Comparison of ENCODE assay signal across 9 cellular contexts in the genomic region with DNA sequence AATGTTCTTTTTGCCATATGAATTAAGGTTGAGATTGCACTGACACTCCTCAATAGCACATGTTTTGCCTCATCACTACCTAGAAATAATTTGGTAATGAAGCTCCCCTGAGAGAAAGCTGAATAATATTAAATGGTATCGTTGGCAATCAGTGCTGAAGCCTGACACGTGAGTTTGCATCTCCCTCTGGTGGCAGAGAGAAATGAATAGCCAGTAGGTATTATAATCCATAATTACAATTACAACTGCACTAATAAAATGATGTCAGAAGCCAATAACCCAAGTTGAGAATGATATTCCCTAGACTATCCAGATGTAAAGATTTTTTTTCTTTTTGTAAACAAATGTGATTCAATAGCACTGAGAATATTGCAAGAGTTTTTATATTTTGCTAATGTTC.
DNase-seq lines count a peak whose midpoint lies in the region; ATAC-seq, FAIRE-seq and TF ChIP-seq lines count a peak whose summit lies in the region.
"Had no signal": no experiment of that assay in that cellular context is flagged by ENCODE, and none has a peak within 500 bp of the region (broad histone marks: within the 10 kb centered on the region; RNA-seq: fewer than 3 reads in every experiment).

No MANE protein-coding gene starts in this region.

- peak; percentile 29 for TF ChIP-seq RAD21 in GM12878 (IDR thresholded peaks at IDR 0.05; ENCODE audit: insufficient read depth, low read depth, low read length)

- no peak for TF ChIP-seq EP300 in GM12878 (IDR thresholded peaks at IDR 0.05; ENCODE audit: borderline replicate concordance in 1 of 2, control insufficient read depth in 1 of 2, low read depth in 2 of 2, low read length in 2 of 2)

- RAD21 ChIA-PET in GM12878 (lab: Charles Lee; ENCODE audit: unreplicated experiment) = no interaction called here

- peak; percentile 21 to 26 (median 22); a peak in 4 of 6 replicates for TF ChIP-seq CTCF in GM12878 (IDR thresholded peaks at IDR 0.05 in 2 of 3, conservative IDR thresholded peaks at IDR 0.05 in 1 of 3; ENCODE audit: control insufficient read depth in 2 of 3, extremely low read depth in 1 of 3, insufficient read depth in 1 of 3, low read depth in 3 of 3, low read length in 3 of 3)

- SMC1A ChIA-PET in GM12878 (lab: Charles Lee; ENCODE audit: uncharacterized antibody, unreplicated experiment) = interaction anchor here (1.2 kb wide), 1 partner anchor 305 kb away, joined by 4 read pairs; no protein-coding TSS in a partner anchor

- H2AFZ ChIP-seq in GM12878 (ENCODE audit: control insufficient read depth, low read depth, low read length) = no peak overlapping the region

- no peaks in the 10 kb centered on the region for H3K79me2 ChIP-seq in GM12878 (ENCODE audit: control insufficient read depth, insufficient read depth, low read length)

- ATAC-seq in GM18511 (IDR thresholded peaks at IDR 0.05; ENCODE audit: unreplicated experiment) = peak; percentile 70
- 0 out of 3 replicates have a peak, but pooled peaks have one; percentile 34 for ATAC-seq in GM12878
- no peak for ATAC-seq in left cardiac atrium
- no peak for ATAC-seq in GM21447 (IDR thresholded peaks at IDR 0.05; ENCODE audit: unreplicated experiment)
- ATAC-seq: activated naive CD4-positive, alpha-beta T cell treated with anti-CD3 and anti-CD28 coated beads, Interleukin-2, amount 50 U/mL, for 72 hours had no signal

- H3K4me3 ChIP-seq in GM12878 = no peak overlapping the region

- TF ChIP-seq POLR2A in GM12878 (IDR thresholded peaks at IDR 0.05; ENCODE audit: low read depth, low read length) = no peak

- FAIRE-seq in GM12878 (lab: Jason Lieb, UNC) (no peak), frontal cortex (lab: Jason Lieb, UNC) (no peak)

- no peaks in the 10 kb centered on the region for H4K20me1 ChIP-seq in GM12878 (ENCODE audit: control insufficient read depth, insufficient read depth)

- no peaks in the 10 kb centered on the region for H3K9me3 ChIP-seq in GM12878 (replicated peaks; ENCODE audit: control insufficient read depth, insufficient read depth, low read length)

- POLR2A ChIA-PET in GM12878 (lab: Charles Lee) = no interaction called here

- no peaks in the 10 kb centered on the region for H3K36me3 ChIP-seq in GM12878 (ENCODE audit: control insufficient read depth in 2 of 2, insufficient read depth in 2 of 2, low read length in 1 of 2)

- peak; percentile 39 for DNase-seq in ACHN
- peak; percentile 52 for DNase-seq in NCI-H1105 (lab: John Stamatoyannopoulos, UW)
- DNase-seq in GM12878 (ENCODE audit: low read depth, low spot score) = no peak
- no peak for DNase-seq in stimulated activated CD4-positive, alpha-beta T cell treated with anti-CD3 and anti-CD28 coated beads, Interleukin-4, amount 100 ng/mL, for 24 hours
- no peak for DNase-seq in left cardiac atrium
- DNase-seq in frontal cortex (ENCODE audit: low spot score in 2 of 2) = no peak

- no peaks in the 10 kb centered on the region for H3K27me3 ChIP-seq in GM12878 (replicated peaks in 1 of 2; ENCODE audit: control insufficient read depth in 2 of 2, insufficient read depth in 2 of 2, low read length in 1 of 2)

- H3K27ac ChIP-seq in GM12878 (ENCODE audit: control insufficient read depth, insufficient read depth) = no peak overlapping the region

- in situ Hi-C loops in ACHN (cut with HindIII; ENCODE audit: low pct_ligation_motif_present, low pct_unique_long_range_greater_than_20kb, low sequenced_read_pairs) = no loop called here
- in situ Hi-C loops in GM12878 (cut with MboI) = no loop called here

- intact Hi-C loops in GM12878 (cut with micrococcal nuclease; ENCODE audit: unreplicated experiment) (no loop called here), left cardiac atrium (cut with DNase I) (no loop called here)

- no peak overlapping the region for H3K9ac ChIP-seq in GM12878 (ENCODE audit: control insufficient read depth, insufficient read depth, low read length)

- WGBS in GM12878 (ENCODE audit: insufficient coverage, insufficient replicate concordance, low lambda C conversion rate, missing lambda C conversion rate) = 0% methylated on average over 2 of the region's 2 CpGs

- no TSS peak for BruUV-seq in GM12878 (replicated peaks; lab: Mats Ljungman, UMichigan)

- CTCF ChIA-PET in GM12878 (lab: Yijun Ruan, JAX) = interaction anchor here (2.4 kb wide), 1 partner anchor 9 kb away, joined by 5 read pairs; no protein-coding TSS in a partner anchor

- H3K4me1 ChIP-seq in GM12878 (ENCODE audit: control insufficient read depth, insufficient read depth, low read length) = no peaks in the 10 kb centered on the region

- no peak overlapping the region for H3K4me2 ChIP-seq in GM12878 (ENCODE audit: control insufficient read depth, insufficient read depth)

TF ChIP-seq in GM12878, 131 proteins besides CTCF, POLR2A, EP300 and RAD21:
- TF ChIP-seq MEF2A (IDR thresholded peaks at IDR 0.05; ENCODE audit: insufficient read depth, low read depth, low read length) = no peak
- 0 out of 2 replicates have a peak, but pooled peaks have one; percentile 20 for TF ChIP-seq SMC3 (IDR thresholded peaks at IDR 0.05; ENCODE audit: borderline replicate concordance, low read length)

Comparison
In these comparisons a context has a peak if more than half of its experiments do, and no peak if none do; other contexts are left out.
1. DNase-seq: peak in ACHN (single experiment) and NCI-H1105 (single experiment); none in GM12878 (single experiment), stimulated activated CD4-positive, alpha-beta T cell treated with anti-CD3 and anti-CD28 coated beads, Interleukin-4, amount 100 ng/mL, for 24 hours (single experiment), left cardiac atrium (single experiment) and frontal cortex (0 of 2).
2. ATAC-seq: peak in GM18511 (single experiment) and GM12878 (single experiment); none in left cardiac atrium (0 of 2) and GM21447 (single experiment).